Comparison of ENCODE assay signal across 15 cellular contexts in the genomic region with DNA sequence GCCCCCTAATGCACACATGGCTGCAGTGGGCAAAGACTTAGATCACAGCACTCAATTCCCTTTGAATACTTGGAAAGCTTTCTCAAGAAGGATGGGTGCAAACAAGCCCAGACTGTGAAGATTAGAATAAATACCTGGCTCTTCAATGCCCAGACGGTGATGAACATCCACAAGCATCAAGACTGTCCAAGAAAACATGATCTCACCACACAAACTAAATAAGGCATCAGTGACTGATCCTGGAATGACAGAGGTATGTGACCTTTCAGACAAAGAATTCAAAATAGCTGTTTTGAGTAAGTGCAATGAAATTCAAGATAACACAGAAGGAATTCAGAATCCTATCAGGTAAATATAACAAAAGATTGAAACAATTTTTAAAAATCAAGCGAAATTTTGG. TPM values are rescaled to one million over a fixed set of nuclear protein-coding genes. Genes with fewer than 3 reads are reported as not detected.
DNase-seq lines count a peak whose midpoint lies in the region; ATAC-seq and TF ChIP-seq lines count a peak whose summit lies in the region.
"Had no signal": no experiment of that assay in that cellular context is flagged by ENCODE, and none has a peak within 500 bp of the region (broad histone marks: within the 10 kb centered on the region; RNA-seq: fewer than 3 reads in every experiment).

No MANE protein-coding gene starts in this region.

- no peak for TF ChIP-seq RAD21 in Ishikawa (IDR thresholded peaks at IDR 0.05; ENCODE audit: low read depth)

- peak; percentile 61 for DNase-seq in AG10803 (ENCODE audit: low read depth)
- no peak for DNase-seq in caudate nucleus (lab: John Stamatoyannopoulos, UW)
- no peak for DNase-seq in mesothelial cell of epicardium (ENCODE audit: low spot score in 2 of 2, unreplicated experiment in 2 of 2)
- DNase-seq in activated CD8-positive, alpha-beta memory T cell treated with anti-CD3 and anti-CD28 coated beads, Interleukin-2, amount 50 U/mL, for 48 hours, result no peak
- no peak for DNase-seq in activated gamma-delta T cell treated with Interleukin-2 at 50 U/mL for 16 hours
- no peak for DNase-seq in left ventricle myocardium superior
- no peak for DNase-seq in T1000 (lab: John Stamatoyannopoulos, UW)
- DNase-seq: activated CD8-positive, alpha-beta memory T cell treated with anti-CD3 and anti-CD28 coated beads for 24 hours; AML-193; DMS53; pancreas; stimulated activated CD4-positive, alpha-beta T cell treated with anti-CD3 and anti-CD28 coated beads, Interleukin-15, amount 100 ng/mL, for 24 hours had no signal

- no peak overlapping the region for H3K4me3 Mint-ChIP-seq in mesothelial cell of epicardium
- H3K4me3 Mint-ChIP-seq: central memory CD8-positive, alpha-beta T cell had no signal

- H3K4me1 Mint-ChIP-seq in mesothelial cell of epicardium, result peaks cover 35% of the 10 kb centered on the region
- H3K4me1 Mint-ChIP-seq: central memory CD8-positive, alpha-beta T cell had no signal

- H3K27ac Mint-ChIP-seq in mesothelial cell of epicardium, result peak overlapping the region; percentile 86

- H3K4me3 ChIP-seq in AG10803 (ENCODE audit: low read length), result no peak overlapping the region
- H3K4me3 ChIP-seq: lung, pancreas had no signal

- H3K27ac ChIP-seq in caudate nucleus (ENCODE audit: low read depth, low read length), result peak overlapping the region; percentile 74
- H3K27ac ChIP-seq: pancreas had no signal

- H3K9me3 Mint-ChIP-seq in mesothelial cell of epicardium, result peaks cover 13% of the 10 kb centered on the region
- H3K9me3 Mint-ChIP-seq: central memory CD8-positive, alpha-beta T cell had no signal

- H3K36me3 Mint-ChIP-seq in mesothelial cell of epicardium, result no peaks in the 10 kb centered on the region

- no peak for TF ChIP-seq EP300 in Ishikawa (IDR thresholded peaks at IDR 0.05; ENCODE audit: borderline replicate concordance)

- ATAC-seq in left ventricle myocardium superior, result no peak
- ATAC-seq: pancreas had no signal

- no peaks in the 10 kb centered on the region for H3K27me3 Mint-ChIP-seq in mesothelial cell of epicardium (ENCODE audit: low read depth)

- TF ChIP-seq CTCF in AG10803 (conservative IDR thresholded peaks at IDR 0.05; ENCODE audit: low read length), result no peak
- no peak for TF ChIP-seq CTCF in mesothelial cell of epicardium (IDR thresholded peaks at IDR 0.05; ENCODE audit: unreplicated experiment)

- intact Hi-C loops in left ventricle myocardium superior (cut with micrococcal nuclease), result no loop called here

TF ChIP-seq in Ishikawa, 13 proteins besides CTCF, POLR2A, EP300 and RAD21:
- TF ChIP-seq YY1 (IDR thresholded peaks at IDR 0.05; ENCODE audit: low read depth) (no peak), TEAD4 (IDR thresholded peaks at IDR 0.05) (peak; percentile 68)

RNA-seq across cellular contexts. Expression of a gene that starts 43.8 kb away (rescaled TPM):
- total RNA-seq in mesothelial cell of epicardium, result 61.7 to 66.4 TPM (median 65.5 TPM) in 3 replicates
- total RNA-seq in left ventricle myocardium superior, result 22.2 TPM
